Comparison of ENCODE assay signal across 23 cellular contexts in the genomic region with DNA sequence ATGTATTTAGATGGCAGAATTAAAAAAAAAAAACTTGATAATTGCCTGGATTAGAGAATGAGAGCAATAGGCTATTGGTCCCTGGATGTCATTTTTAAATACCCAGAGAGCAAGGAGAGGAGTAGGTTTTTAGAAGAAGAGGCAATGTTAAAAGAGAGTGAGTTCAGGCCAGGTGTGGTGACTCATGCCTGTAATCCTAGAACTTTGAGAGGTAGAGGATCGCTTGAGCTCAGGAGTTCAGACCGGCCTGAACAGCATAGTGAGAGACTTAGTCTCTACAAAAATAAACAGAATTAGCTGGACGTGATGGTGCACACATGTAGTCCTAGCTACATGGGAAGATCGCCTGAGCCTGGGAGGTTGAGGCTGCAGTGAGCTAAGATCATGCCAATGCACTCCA. TPM values are rescaled to one million over a fixed set of nuclear protein-coding genes. Genes with fewer than 3 reads are reported as not detected.
DNase-seq lines count a peak whose midpoint lies in the region; ATAC-seq and TF ChIP-seq lines count a peak whose summit lies in the region.
"Had no signal": no experiment of that assay in that cellular context is flagged by ENCODE, and none has a peak within 500 bp of the region (broad histone marks: within the 10 kb centered on the region; RNA-seq: fewer than 3 reads in every experiment).

No MANE protein-coding gene starts in this region.

- TF ChIP-seq POLR2A in gastrocnemius medialis (IDR thresholded peaks at IDR 0.05), result no peak

- H3K27ac ChIP-seq in HEK293 (ENCODE audit: extremely low read depth, low read depth, low read length) (no peak overlapping the region), esophagus (ENCODE audit: low read depth in 2 of 2, low read length in 1 of 2) (peak overlapping the region; percentile 13 to 28), gastrocnemius medialis (peak overlapping the region; percentile 53 to 82 (median 70))
- H3K27ac ChIP-seq: cardiac muscle cell, esophagus muscularis mucosa, SJCRH30, spleen had no signal

- no peaks in the 10 kb centered on the region for H3K27me3 Mint-ChIP-seq in naive thymus-derived CD8-positive, alpha-beta T cell
- no peaks in the 10 kb centered on the region for H3K27me3 Mint-ChIP-seq in activated CD4-positive, alpha-beta memory T cell treated with anti-CD3 and anti-CD28 coated beads, Interleukin-2, amount 10 ng/mL, durations not matched to agents 7 days and 5 days
- H3K27me3 Mint-ChIP-seq: CD8-positive, alpha-beta memory T cell had no signal

- H3K4me1 ChIP-seq in HEK293 (ENCODE audit: control insufficient read depth, insufficient read depth, low read length), result peaks cover 7% of the 10 kb centered on the region; the same call in 1 of the 2 replicates
- H3K4me1 ChIP-seq in esophagus (ENCODE audit: control insufficient read depth in 2 of 2, insufficient read depth in 2 of 2, low read length in 1 of 2), result no peaks in the 10 kb centered on the region
- peaks cover 46 to 50% of the 10 kb centered on the region in 2 donors for H3K4me1 ChIP-seq in gastrocnemius medialis

- CTCF ChIA-PET in HEK293 (lab: Yijun Ruan, JAX), result interaction anchor here (0.6 to 11.2 kb wide), 4 partner anchors 58 to 890 kb away, joined by 3 to 157 read pairs (median 5); a partner anchor contains a TSS
- CTCF ChIA-PET in activated CD4-positive, alpha-beta memory T cell treated with anti-CD3 and anti-CD28 coated beads, Interleukin-2, amount 10 ng/mL, durations not matched to agents 7 days and 5 days (lab: Charles Lee), result interaction anchor here (0.6 to 12.1 kb wide), 4 partner anchors 12 to 282 kb away, joined by 3 to 140 read pairs (median 3); a partner anchor contains a TSS

- H3K27ac Mint-ChIP-seq in naive thymus-derived CD8-positive, alpha-beta T cell, result peak overlapping the region in 1 of 10 donors; percentile 12
- no peak overlapping the region for H3K27ac Mint-ChIP-seq in activated CD4-positive, alpha-beta memory T cell treated with anti-CD3 and anti-CD28 coated beads, Interleukin-2, amount 10 ng/mL, durations not matched to agents 7 days and 5 days
- H3K27ac Mint-ChIP-seq: CD8-positive, alpha-beta memory T cell had no signal

- no peaks in the 10 kb centered on the region for H3K9me3 Mint-ChIP-seq in naive thymus-derived CD8-positive, alpha-beta T cell
- H3K9me3 Mint-ChIP-seq in activated CD4-positive, alpha-beta memory T cell treated with anti-CD3 and anti-CD28 coated beads, Interleukin-2, amount 10 ng/mL, durations not matched to agents 7 days and 5 days, result no peaks in the 10 kb centered on the region
- H3K9me3 Mint-ChIP-seq: CD8-positive, alpha-beta memory T cell; neural crest cell had no signal

- no peak for TF ChIP-seq CTCF in HEK293 (tag by site-specific recombination; IDR thresholded peaks at IDR 0.05)
- no peak for TF ChIP-seq CTCF in gastrocnemius medialis (IDR thresholded peaks at IDR 0.05 in 4 of 5, conservative IDR thresholded peaks at IDR 0.05 in 1 of 5)

- POLR2A ChIA-PET in HEK293 (lab: Yijun Ruan, JAX), result interaction anchor here (0.6 to 2.5 kb wide), 6 partner anchors 8 to 330 kb away, joined by 3 to 14 read pairs (median 6); a partner anchor contains a TSS
- POLR2A ChIA-PET in naive thymus-derived CD8-positive, alpha-beta T cell (lab: Charles Lee), result interaction anchor here (0.6 to 1.7 kb wide), 3 partner anchors 16 to 137 kb away, joined by 3 to 4 read pairs (median 3); a partner anchor contains a TSS
- POLR2A ChIA-PET in activated CD4-positive, alpha-beta memory T cell treated with anti-CD3 and anti-CD28 coated beads, Interleukin-2, amount 10 ng/mL, durations not matched to agents 7 days and 5 days (lab: Charles Lee), result interaction anchor here (0.8 to 1.8 kb wide), 2 partner anchors 11 to 12 kb away, joined by 4 to 5 read pairs; no protein-coding TSS in a partner anchor

- peak; percentile 2 for DNase-seq in NCI-H69 (lab: John Stamatoyannopoulos, UW)
- peak; percentile 50 to 62 for DNase-seq in gastrocnemius medialis
- no peak for DNase-seq in NCI-H2081 treated with DMSO at 0.1 percent for 48 hours (lab: John Stamatoyannopoulos, UW)
- no peak for DNase-seq in naive thymus-derived CD8-positive, alpha-beta T cell
- no peak for DNase-seq in activated CD4-positive, alpha-beta memory T cell treated with anti-CD3 and anti-CD28 coated beads, Interleukin-2, amount 10 ng/mL, durations not matched to agents 7 days and 5 days
- DNase-seq: activated CD4-positive, alpha-beta T cell treated with anti-CD3 and anti-CD28 coated beads, Interleukin-2, amount 50 U/mL, for 48 hours; activated naive CD4-positive, alpha-beta T cell; CD8-positive, alpha-beta memory T cell; HCEC 1CT; left cardiac atrium; NCI-H1105 treated with DMSO at 0.1 percent for 48 hours; NCI-H2227 treated with DMSO at 0.1 percent for 48 hours; spleen; stimulated activated CD4-positive, alpha-beta T cell treated with anti-CD3 and anti-CD28 coated beads, Interleukin-4, amount 100 ng/mL, for 24 hours; T-helper 2 cell; trophoblast cell had no signal

- H3K9me3 ChIP-seq in HEK293 (ENCODE audit: control insufficient read depth, insufficient read depth, low read depth, low read length) (no peaks in the 10 kb centered on the region), esophagus (ENCODE audit: control insufficient read depth in 2 of 2, insufficient read depth in 1 of 2, low read depth in 1 of 2, low read length in 1 of 2) (no peaks in the 10 kb centered on the region), gastrocnemius medialis (no peaks in the 10 kb centered on the region)
- H3K9me3 ChIP-seq: esophagus muscularis mucosa, SJCRH30, spleen had no signal

- peak; percentile 71 to 79 for ATAC-seq in gastrocnemius medialis
- ATAC-seq in naive thymus-derived CD8-positive, alpha-beta T cell, result no peak
- ATAC-seq: left cardiac atrium, Panc1 had no signal

- in situ Hi-C loops in gastrocnemius medialis (cut with MboI; ENCODE audit: low sequenced_read_pairs in 4 of 4), result loop anchor here in 2 of 4 donors (5.0 to 10.0 kb wide), 2 partner anchors 136 to 209 kb away; a partner anchor contains a TSS

- peaks cover 0 to 2% (median 0%) of the 10 kb centered on the region in 3 donors for H3K36me3 Mint-ChIP-seq in naive thymus-derived CD8-positive, alpha-beta T cell
- no peaks in the 10 kb centered on the region for H3K36me3 Mint-ChIP-seq in activated CD4-positive, alpha-beta memory T cell treated with anti-CD3 and anti-CD28 coated beads, Interleukin-2, amount 10 ng/mL, durations not matched to agents 7 days and 5 days (ENCODE audit: low read depth)

- H3K36me3 ChIP-seq in HEK293 (ENCODE audit: control insufficient read depth in 2 of 2, insufficient read depth in 1 of 2, low read length in 2 of 2) (no peaks in the 10 kb centered on the region), esophagus (ENCODE audit: control insufficient read depth in 2 of 2, insufficient read depth in 2 of 2, low read length in 1 of 2) (no peaks in the 10 kb centered on the region), gastrocnemius medialis (no peaks in the 10 kb centered on the region)
- H3K36me3 ChIP-seq: cardiac muscle cell, esophagus muscularis mucosa, SJCRH30 had no signal

- H3K27me3 ChIP-seq in esophagus (ENCODE audit: control insufficient read depth in 1 of 2, insufficient read depth in 2 of 2, low read length in 2 of 2) (no peaks in the 10 kb centered on the region), gastrocnemius medialis (no peaks in the 10 kb centered on the region)
- H3K27me3 ChIP-seq: cardiac muscle cell, esophagus muscularis mucosa, SJCRH30, spleen had no signal

- intact Hi-C loops in gastrocnemius medialis (cut with DNase I; ENCODE audit: low total_unique reads), result no loop called here

- H3K4me3 ChIP-seq in HEK293 (ENCODE audit: low read depth, low read length) (no peak overlapping the region), esophagus (ENCODE audit: low read depth in 1 of 2, low read length in 2 of 2) (no peak overlapping the region), gastrocnemius medialis (no peak overlapping the region)
- H3K4me3 ChIP-seq: cardiac muscle cell, esophagus muscularis mucosa, SJCRH30, spleen had no signal

- H3K4me3 Mint-ChIP-seq in naive thymus-derived CD8-positive, alpha-beta T cell, result no peak overlapping the region
- no peak overlapping the region for H3K4me3 Mint-ChIP-seq in activated CD4-positive, alpha-beta memory T cell treated with anti-CD3 and anti-CD28 coated beads, Interleukin-2, amount 10 ng/mL, durations not matched to agents 7 days and 5 days
- H3K4me3 Mint-ChIP-seq: CD8-positive, alpha-beta memory T cell; neural crest cell had no signal

- 49 to 59% methylated on average over 4 of the region's 4 CpGs for WGBS in esophagus, 2 donors

- peaks cover 2 to 6% (median 5%) of the 10 kb centered on the region in 4 donors for H3K4me1 Mint-ChIP-seq in naive thymus-derived CD8-positive, alpha-beta T cell
- peaks cover 8% of the 10 kb centered on the region for H3K4me1 Mint-ChIP-seq in activated CD4-positive, alpha-beta memory T cell treated with anti-CD3 and anti-CD28 coated beads, Interleukin-2, amount 10 ng/mL, durations not matched to agents 7 days and 5 days

TF ChIP-seq in HEK293, 187 proteins besides CTCF, POLR2A, EP300 and RAD21 (continues in another document):
- TF ChIP-seq ZNF324 (tag by site-specific recombination; IDR thresholded peaks at IDR 0.05) (no peak), ZNF701 (tag by site-specific recombination; IDR thresholded peaks at IDR 0.05) (no peak), SALL2 (tag by site-specific recombination; IDR thresholded peaks at IDR 0.05; ENCODE audit: borderline replicate concordance) (no peak), ZNF239 (tag by site-specific recombination; IDR thresholded peaks at IDR 0.05) (no peak)

RNA-seq across cellular contexts. Expression of a gene that starts 15.9 kb away (rescaled TPM):
- 10 to 100 TPM; 12.2 to 21.8 TPM for polyA plus RNA-seq in esophagus
- total RNA-seq in gastrocnemius medialis, result 10 to 100 TPM; 10.1 to 20.6 (median 11.0) TPM
- total RNA-seq in naive thymus-derived CD8-positive, alpha-beta T cell, result 10 to 100 TPM; 75.6 to 79.7 TPM
- 10 to 100 TPM; 21.8 to 24.7 (median 24.4) TPM for polyA plus RNA-seq in naive thymus-derived CD8-positive, alpha-beta T cell
- total RNA-seq in activated CD4-positive, alpha-beta memory T cell treated with anti-CD3 and anti-CD28 coated beads, Interleukin-2, amount 10 ng/mL, durations not matched to agents 7 days and 5 days, result 10 to 100 TPM; 37.2 to 39.2 TPM

RNA-seq across cellular contexts. Expression of a gene that starts 16.2 kb away (rescaled TPM):
- polyA plus RNA-seq in esophagus, result 1 to 10 TPM; 4.4 to 8.0 TPM
- total RNA-seq in gastrocnemius medialis, result 1 to 10 TPM; 2.9 to 9.4 (median 5.3) TPM
- total RNA-seq in naive thymus-derived CD8-positive, alpha-beta T cell, result 10 to 100 TPM; 23.7 to 24.5 TPM
- polyA plus RNA-seq in naive thymus-derived CD8-positive, alpha-beta T cell, result 10 to 100 TPM in 2 of 3 donors, 1 to 10 TPM in 1; 8.2 to 12.3 (median 10.7) TPM
- 10 to 100 TPM; 16.6 to 18.3 TPM for total RNA-seq in activated CD4-positive, alpha-beta memory T cell treated with anti-CD3 and anti-CD28 coated beads, Interleukin-2, amount 10 ng/mL, durations not matched to agents 7 days and 5 days

RNA-seq across cellular contexts. Expression of a gene that starts 29.5 kb away (rescaled TPM):
- 1 to 10 TPM; 2.7 to 5.2 TPM for polyA plus RNA-seq in esophagus
- total RNA-seq in gastrocnemius medialis, result 1 to 10 TPM in 2 of 4 donors, under 1 TPM in 1, not detected in 1; 0.16 to 2.3 (median 1.1) TPM
- total RNA-seq in naive thymus-derived CD8-positive, alpha-beta T cell, result 1 to 10 TPM; 1.5 TPM
- polyA plus RNA-seq in naive thymus-derived CD8-positive, alpha-beta T cell, result 1 to 10 TPM in 2 of 3 donors, under 1 TPM in 1; 0.47 to 2.7 (median 1.2) TPM
- 1 to 10 TPM; 5.5 to 5.6 TPM for total RNA-seq in activated CD4-positive, alpha-beta memory T cell treated with anti-CD3 and anti-CD28 coated beads, Interleukin-2, amount 10 ng/mL, durations not matched to agents 7 days and 5 days
- total RNA-seq: SJCRH30 had no signal

Comparison
In these comparisons a context has a peak if more than half of its experiments do, and no peak if none do; other contexts are left out.
1. DNase-seq: peak in NCI-H69 (single experiment) and gastrocnemius medialis (2 of 2); none in NCI-H2081 treated with DMSO at 0.1 percent for 48 hours (single experiment), naive thymus-derived CD8-positive, alpha-beta T cell (0 of 10) and activated CD4-positive, alpha-beta memory T cell treated with anti-CD3 and anti-CD28 coated beads, Interleukin-2, amount 10 ng/mL, durations not matched to agents 7 days and 5 days (single experiment).
2. ATAC-seq: peak in gastrocnemius medialis (2 of 2); none in naive thymus-derived CD8-positive, alpha-beta T cell (0 of 2).